8 cellular contexts compared by ENCODE assay signal in genomic region chr20:62066983-62067433, GRCh38. TPM values are rescaled to one million over a fixed set of nuclear protein-coding genes. Genes with fewer than 3 reads are reported as not detected.
DNase-seq lines count a peak whose midpoint lies in the region; TF ChIP-seq lines count a peak whose summit lies in the region.

No MANE protein-coding gene starts in this region.

- H3K4me3 ChIP-seq in adrenal gland (peak overlapping the region in 2 of 4 donors; percentile 77 to 79), iPS-18a (ENCODE audit: low read length) (peak overlapping the region; percentile 88), skin epidermis (peak overlapping the region; percentile 49 to 63 (median 61))

- TF ChIP-seq CTCF in CD14-positive monocyte (IDR thresholded peaks at IDR 0.05): no peak
- no peak for TF ChIP-seq CTCF in HFFc6 (IDR thresholded peaks at IDR 0.05)
- TF ChIP-seq CTCF in adrenal gland (IDR thresholded peaks at IDR 0.05): no peak

- H3K4me1 Mint-ChIP-seq in CD14-positive monocyte (peaks cover 39% of the 10 kb centered on the region), HFFc6 (ENCODE audit: low read depth) (peaks cover 40% of the 10 kb centered on the region)

- WGBS in adrenal gland, 4 donors: 17 to 30% (median 19%) methylated on average over 15 of the region's 15 CpGs

- DNase-seq in CD14-positive monocyte (ENCODE audit: low spot score): no peak
- no peak for DNase-seq in HFFc6
- peak in 2 of 7 donors; percentile 20 to 22 for DNase-seq in adrenal gland
- no peak for DNase-seq in NCI-H1048 (lab: John Stamatoyannopoulos, UW)
- no peak for DNase-seq in NCI-H2196 (lab: John Stamatoyannopoulos, UW; ENCODE audit: unreplicated experiment)
- DNase-seq in DMS 273 (lab: John Stamatoyannopoulos, UW; ENCODE audit: unreplicated experiment): no peak

- H3K27me3 ChIP-seq in adrenal gland (no peaks in the 10 kb centered on the region), iPS-18a (ENCODE audit: control insufficient read depth, insufficient read depth, low read length) (no peaks in the 10 kb centered on the region)

- H3K27me3 Mint-ChIP-seq in CD14-positive monocyte (ENCODE audit: low read depth in 3 of 3) (peaks cover 4 to 24% (median 4%) of the 10 kb centered on the region in 3 donors), HFFc6 (ENCODE audit: insufficient read depth) (peaks cover 6% of the 10 kb centered on the region)

- H3K27ac Mint-ChIP-seq in CD14-positive monocyte (peak overlapping the region in 5 of 7 donors; percentile 76 to 90 (median 82)), HFFc6 (peak overlapping the region; percentile 67)

- H3K4me1 ChIP-seq in adrenal gland (replicated peaks in 1 of 2): peaks cover 11 to 35% of the 10 kb centered on the region in 2 donors
- H3K4me1 ChIP-seq in iPS-18a (ENCODE audit: control insufficient read depth, low read depth, low read length): peaks cover 18% of the 10 kb centered on the region

- H3K36me3 ChIP-seq in adrenal gland (replicated peaks in 1 of 2): no peaks in the 10 kb centered on the region
- peaks cover 7% of the 10 kb centered on the region for H3K36me3 ChIP-seq in iPS-18a (ENCODE audit: control insufficient read depth, low read depth, low read length)

- H3K9me3 ChIP-seq in adrenal gland (replicated peaks in 1 of 3): no peaks in the 10 kb centered on the region
- H3K9me3 ChIP-seq in iPS-18a (ENCODE audit: control insufficient read depth, low read depth, low read length): no peaks in the 10 kb centered on the region

- H3K27ac ChIP-seq in adrenal gland: peak overlapping the region in 4 of 5 donors; percentile 69 to 100 (median 83)
- peak overlapping the region; percentile 84 for H3K27ac ChIP-seq in iPS-18a (ENCODE audit: low read length)
- peak overlapping the region in 19 of 21 experiments; percentile 69 to 98 (median 93) for H3K27ac ChIP-seq in skin epidermis

- intact Hi-C loops in CD14-positive monocyte (cut with micrococcal nuclease): loop anchor here (1.0 to 10.0 kb wide), 7 partner anchors 53 to 795 kb away; partner anchors contain the start of genes PSMA7 (in 2 of the 2), SS18L1 (in 2 of the 2), MTG2 (in 1 of the 2) and OSBPL2 (in 1 of the 2)
- intact Hi-C loops in adrenal gland (cut with DNase I): loop anchor here in 1 of 2 donors (5.0 kb wide), 2 partner anchors 50 to 65 kb away; no protein-coding TSS in a partner anchor

- H3K9me3 Mint-ChIP-seq in CD14-positive monocyte (peaks cover 0 to 2% (median under 1%) of the 10 kb centered on the region in 7 donors), HFFc6 (peaks cover 4% of the 10 kb centered on the region; the same call in 1 of the 2 replicates)

- H3K4me3 Mint-ChIP-seq in CD14-positive monocyte: peak overlapping the region; percentile 87 to 96
- H3K4me3 Mint-ChIP-seq in HFFc6: peak overlapping the region; percentile 80

- H3K9ac ChIP-seq in iPS-18a (ENCODE audit: low read length): peak overlapping the region; percentile 88

- TF ChIP-seq POLR2A in adrenal gland (IDR thresholded peaks at IDR 0.05): no peak

- H3K36me3 Mint-ChIP-seq in CD14-positive monocyte (peaks cover 3 to 12% of the 10 kb centered on the region in 2 donors), HFFc6 (ENCODE audit: low read depth) (no peaks in the 10 kb centered on the region)

RNA-seq across cellular contexts. Expression of gene TAF4, which starts 1.3 kb away (rescaled TPM):
- under 1 TPM; 0.48 to 0.99 TPM for polyA plus RNA-seq in CD14-positive monocyte
- total RNA-seq in HFFc6 (2021; fragmentation: NEBNext Ultra II Directional; extraction: Animal tissue kit (Norgen Biotek cat#: 25700)): 10 to 100 TPM in 3 of 6 experiments, 1 to 10 TPM in 3; 9.4 to 11.7 (median 9.9) TPM
- 10 to 100 TPM in 7 of 8 donors, 1 to 10 TPM in 1; 10.0 to 30.9 (median 15.4) TPM for total RNA-seq in adrenal gland
- 10 to 100 TPM in 2 of 3 donors, 1 to 10 TPM in 1; 5.2 to 12.5 (median 10.9) TPM for polyA plus RNA-seq in adrenal gland

RNA-seq across cellular contexts. Expression of gene LSM14B, which starts 55.3 kb away (rescaled TPM):
- polyA plus RNA-seq in CD14-positive monocyte: 1 to 10 TPM; 1.0 to 1.4 TPM
- 10 to 100 TPM; 40.4 to 42.7 (median 40.9) TPM for total RNA-seq in HFFc6 (2021; fragmentation: NEBNext Ultra II Directional; extraction: Animal tissue kit (Norgen Biotek cat#: 25700))
- 10 to 100 TPM; 29.1 to 47.0 (median 35.6) TPM for total RNA-seq in adrenal gland
- polyA plus RNA-seq in adrenal gland: 10 to 100 TPM; 17.6 to 23.4 (median 19.2) TPM
